ENCODE assay signal across 8 cellular contexts in the genomic region with DNA sequence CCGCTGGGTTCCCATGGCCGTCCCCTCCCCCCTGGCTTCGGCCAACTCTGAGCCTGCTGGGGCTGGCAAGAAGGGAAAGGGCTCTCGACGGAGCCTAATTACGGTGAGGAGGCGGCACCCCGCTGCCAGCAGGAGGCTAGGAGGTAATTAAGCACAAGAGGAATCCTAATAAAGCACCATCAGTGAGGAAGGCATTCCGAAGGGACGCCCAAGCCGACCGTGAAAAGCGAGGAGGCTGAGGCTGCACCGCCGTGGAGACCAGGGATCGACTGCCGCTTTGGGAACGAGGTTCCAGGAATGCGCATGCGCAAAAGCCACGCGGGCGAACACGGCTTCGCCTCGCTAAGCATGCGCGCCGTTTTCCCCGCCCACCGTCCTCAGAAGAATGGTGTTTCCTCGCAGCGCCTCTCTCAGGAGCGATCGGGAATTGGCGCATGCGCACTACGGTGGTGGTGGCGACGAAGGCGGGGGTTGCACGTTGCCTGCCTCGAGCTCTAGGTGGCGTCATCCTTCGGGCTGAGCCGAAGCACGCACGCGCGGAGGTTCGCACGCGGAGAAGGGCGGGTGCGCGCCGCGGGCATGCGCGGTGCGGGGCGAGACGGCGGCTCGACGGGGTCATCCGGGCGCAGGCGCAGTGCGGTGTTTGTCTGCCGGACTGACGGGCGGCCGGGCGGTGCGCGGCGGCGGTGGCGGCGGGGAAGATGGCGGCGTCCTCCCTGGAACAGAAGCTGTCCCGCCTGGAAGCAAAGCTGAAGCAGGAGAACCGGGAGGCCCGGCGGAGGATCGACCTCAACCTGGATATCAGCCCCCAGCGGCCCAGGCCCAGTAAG. TPM values are rescaled to one million over a fixed set of nuclear protein-coding genes. Genes with fewer than 3 reads are reported as not detected.
DNase-seq lines count a peak whose midpoint lies in the region; ATAC-seq and TF ChIP-seq lines count a peak whose summit lies in the region.

A gene (plus strand): TSS at position 634 of the 830 bp plus-strand sequence. CDS start 68 bp downstream, at position 702.

- H3K4me2 ChIP-seq in SK-N-SH, result peak within 1 kb of the TSS; percentile 97

- DNase-seq in GM10266 (ENCODE audit: extremely low spot score), result peak; percentile 100
- peak; percentile 98 for DNase-seq in NCI-H1048 (lab: John Stamatoyannopoulos, UW)
- DNase-seq in SK-N-SH, result peak; percentile 99
- DNase-seq in activated naive CD4-positive, alpha-beta T cell treated with anti-CD3 and anti-CD28 coated beads, Interleukin-2, amount 50 U/mL, for 16 hours, result peak; percentile 100
- DNase-seq in germinal center (ENCODE audit: low spot score), result peak; percentile 99
- DNase-seq in non-pigmented ciliary epithelial cell (ENCODE audit: low read depth), result peak; percentile 89
- peak; percentile 99 for DNase-seq in superior temporal gyrus (ENCODE audit: extremely low spot score)

- H3K9me2 ChIP-seq in SK-N-SH, result no peaks in the 10 kb centered on the region

- H3F3A ChIP-seq in SK-N-SH (replicated peaks; ENCODE audit: insufficient read depth), result no peaks in the 10 kb centered on the region

- TF ChIP-seq CTCF in GM10266 (IDR thresholded peaks at IDR 0.05; ENCODE audit: control insufficient read depth, insufficient read depth, low read depth, missing control alignments) (peak; percentile 93), SK-N-SH (IDR thresholded peaks at IDR 0.05) (peak; percentile 60)

- no peaks in the 10 kb centered on the region for H3K9me3 ChIP-seq in SK-N-SH

- peaks cover 36% of the 10 kb centered on the region for H4K20me1 ChIP-seq in SK-N-SH (ENCODE audit: insufficient read depth)

- peaks cover 43% of the 10 kb centered on the region for H3K79me2 ChIP-seq in SK-N-SH (ENCODE audit: insufficient read depth)

- WGBS in SK-N-SH (ENCODE audit: low lambda C conversion rate), result 1% methylated on average over 17 of the region's 89 CpGs

- peak; percentile 81 for ATAC-seq in HG02588 (IDR thresholded peaks at IDR 0.05; ENCODE audit: unreplicated experiment)

- peaks cover 0 to 3% of the 10 kb centered on the region in 2 experiments for H3K36me3 ChIP-seq in SK-N-SH (replicated peaks in 1 of 2; ENCODE audit: control insufficient read depth in 1 of 2, insufficient read depth in 2 of 2, low read length in 1 of 2)

- POLR2A ChIA-PET in SK-N-SH (lab: Yijun Ruan, JAX), result interaction anchor here (0.7 to 1.6 kb wide), 5 partner anchors 13 to 41 kb away, joined by 3 to 8 read pairs (median 4); a partner anchor contains a TSS

- TF ChIP-seq RAD21 in SK-N-SH (IDR thresholded peaks at IDR 0.05; ENCODE audit: low read length), result peak; percentile 54

- H3K27ac ChIP-seq in SK-N-SH (ENCODE audit: low read depth in 2 of 2, low read length in 1 of 2), result peak within 1 kb of the TSS; percentile 68 to 89; a peak in 3 of 4 replicates

- no peaks in the 10 kb centered on the region for H3K27me3 ChIP-seq in SK-N-SH (ENCODE audit: insufficient read depth)

- peak within 1 kb of the TSS; percentile 80 to 87 for H3K4me3 ChIP-seq in SK-N-SH (ENCODE audit: low read depth in 2 of 2, low read length in 1 of 2)

- peak within 1 kb of the TSS; percentile 93 for H2AFZ ChIP-seq in SK-N-SH (ENCODE audit: low read depth)

- H3K4me1 ChIP-seq in SK-N-SH (ENCODE audit: control insufficient read depth in 1 of 2, insufficient read depth in 2 of 2, low read depth in 1 of 2, low read length in 1 of 2), result peaks cover 0 to 19% of the 10 kb centered on the region in 2 experiments; a peak in 2 of 4 replicates

- CTCF ChIA-PET in SK-N-SH (lab: Yijun Ruan, JAX), result interaction anchor here (0.8 to 2.3 kb wide), 9 partner anchors 9 to 73 kb away, joined by 3 to 26 read pairs (median 4); a partner anchor contains a TSS

- peak within 1 kb of the TSS; percentile 78 for H3K9ac ChIP-seq in SK-N-SH

- TF ChIP-seq EP300 in SK-N-SH (IDR thresholded peaks at IDR 0.05; ENCODE audit: borderline replicate concordance in 1 of 2, low read depth in 1 of 2, low read length in 1 of 2), result no peak

TF ChIP-seq in SK-N-SH, 30 proteins besides CTCF, POLR2A, EP300 and RAD21 (continues in another document):
- TF ChIP-seq, protein P1, sequence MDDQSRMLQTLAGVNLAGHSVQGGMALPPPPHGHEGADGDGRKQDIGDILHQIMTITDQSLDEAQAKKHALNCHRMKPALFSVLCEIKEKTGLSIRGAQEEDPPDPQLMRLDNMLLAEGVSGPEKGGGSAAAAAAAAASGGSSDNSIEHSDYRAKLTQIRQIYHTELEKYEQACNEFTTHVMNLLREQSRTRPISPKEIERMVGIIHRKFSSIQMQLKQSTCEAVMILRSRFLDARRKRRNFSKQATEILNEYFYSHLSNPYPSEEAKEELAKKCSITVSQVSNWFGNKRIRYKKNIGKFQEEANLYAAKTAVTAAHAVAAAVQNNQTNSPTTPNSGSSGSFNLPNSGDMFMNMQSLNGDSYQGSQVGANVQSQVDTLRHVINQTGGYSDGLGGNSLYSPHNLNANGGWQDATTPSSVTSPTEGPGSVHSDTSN (IDR thresholded peaks at IDR 0.05), result peak; percentile 9; the same call in 1 of the 2 replicates
- TF ChIP-seq, protein P2, sequence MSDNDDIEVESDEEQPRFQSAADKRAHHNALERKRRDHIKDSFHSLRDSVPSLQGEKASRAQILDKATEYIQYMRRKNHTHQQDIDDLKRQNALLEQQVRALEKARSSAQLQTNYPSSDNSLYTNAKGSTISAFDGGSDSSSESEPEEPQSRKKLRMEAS (IDR thresholded peaks at IDR 0.05; ENCODE audit: low read depth), result peak; percentile 93
- TF ChIP-seq SMC3 (IDR thresholded peaks at IDR 0.05; ENCODE audit: low read depth, low read length) (peak; percentile 29; the same call in 1 of the 2 replicates), MXI1 (IDR thresholded peaks at IDR 0.05; ENCODE audit: low read depth, low read length) (peak; percentile 74), TCF12 (IDR thresholded peaks at IDR 0.05) (no peak), GABPA (IDR thresholded peaks at IDR 0.05; ENCODE audit: low read depth) (no peak), CHD2 (IDR thresholded peaks at IDR 0.05; ENCODE audit: low read length, partially characterized antibody) (peak; percentile 33), RCOR1 (IDR thresholded peaks at IDR 0.05; ENCODE audit: low read length) (0 out of 2 replicates have a peak, but pooled peaks have one; percentile 7), JUND (IDR thresholded peaks at IDR 0.05) (no peak), FOSL2 (IDR thresholded peaks at IDR 0.05; ENCODE audit: borderline replicate concordance, low read depth) (no peak), SIN3A (IDR thresholded peaks at IDR 0.05; ENCODE audit: borderline replicate concordance, low read depth, low read length) (peak; percentile 24; the same call in 1 of the 2 replicates), RFX5 (IDR thresholded peaks at IDR 0.05; ENCODE audit: low read length) (no peak), EZH2phosphoT487 (IDR thresholded peaks at IDR 0.05; ENCODE audit: borderline replicate concordance, low read depth) (no peak), POLR2AphosphoS5 (IDR thresholded peaks at IDR 0.05; ENCODE audit: low read depth, low read length) (peak; percentile 98), YY1 (IDR thresholded peaks at IDR 0.05; ENCODE audit: low read depth) (peak; percentile 84), GATA2 (CRISPR knock-in tag; IDR thresholded peaks at IDR 0.05) (no peak), FOXJ3 (CRISPR knock-in tag; IDR thresholded peaks at IDR 0.05) (no peak)
- TF ChIP-seq, protein P3, sequence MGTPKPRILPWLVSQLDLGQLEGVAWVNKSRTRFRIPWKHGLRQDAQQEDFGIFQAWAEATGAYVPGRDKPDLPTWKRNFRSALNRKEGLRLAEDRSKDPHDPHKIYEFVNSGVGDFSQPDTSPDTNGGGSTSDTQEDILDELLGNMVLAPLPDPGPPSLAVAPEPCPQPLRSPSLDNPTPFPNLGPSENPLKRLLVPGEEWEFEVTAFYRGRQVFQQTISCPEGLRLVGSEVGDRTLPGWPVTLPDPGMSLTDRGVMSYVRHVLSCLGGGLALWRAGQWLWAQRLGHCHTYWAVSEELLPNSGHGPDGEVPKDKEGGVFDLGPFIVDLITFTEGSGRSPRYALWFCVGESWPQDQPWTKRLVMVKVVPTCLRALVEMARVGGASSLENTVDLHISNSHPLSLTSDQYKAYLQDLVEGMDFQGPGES (IDR thresholded peaks at IDR 0.05; ENCODE audit: low read depth, low read length), result no peak
- TF ChIP-seq, protein P4, sequence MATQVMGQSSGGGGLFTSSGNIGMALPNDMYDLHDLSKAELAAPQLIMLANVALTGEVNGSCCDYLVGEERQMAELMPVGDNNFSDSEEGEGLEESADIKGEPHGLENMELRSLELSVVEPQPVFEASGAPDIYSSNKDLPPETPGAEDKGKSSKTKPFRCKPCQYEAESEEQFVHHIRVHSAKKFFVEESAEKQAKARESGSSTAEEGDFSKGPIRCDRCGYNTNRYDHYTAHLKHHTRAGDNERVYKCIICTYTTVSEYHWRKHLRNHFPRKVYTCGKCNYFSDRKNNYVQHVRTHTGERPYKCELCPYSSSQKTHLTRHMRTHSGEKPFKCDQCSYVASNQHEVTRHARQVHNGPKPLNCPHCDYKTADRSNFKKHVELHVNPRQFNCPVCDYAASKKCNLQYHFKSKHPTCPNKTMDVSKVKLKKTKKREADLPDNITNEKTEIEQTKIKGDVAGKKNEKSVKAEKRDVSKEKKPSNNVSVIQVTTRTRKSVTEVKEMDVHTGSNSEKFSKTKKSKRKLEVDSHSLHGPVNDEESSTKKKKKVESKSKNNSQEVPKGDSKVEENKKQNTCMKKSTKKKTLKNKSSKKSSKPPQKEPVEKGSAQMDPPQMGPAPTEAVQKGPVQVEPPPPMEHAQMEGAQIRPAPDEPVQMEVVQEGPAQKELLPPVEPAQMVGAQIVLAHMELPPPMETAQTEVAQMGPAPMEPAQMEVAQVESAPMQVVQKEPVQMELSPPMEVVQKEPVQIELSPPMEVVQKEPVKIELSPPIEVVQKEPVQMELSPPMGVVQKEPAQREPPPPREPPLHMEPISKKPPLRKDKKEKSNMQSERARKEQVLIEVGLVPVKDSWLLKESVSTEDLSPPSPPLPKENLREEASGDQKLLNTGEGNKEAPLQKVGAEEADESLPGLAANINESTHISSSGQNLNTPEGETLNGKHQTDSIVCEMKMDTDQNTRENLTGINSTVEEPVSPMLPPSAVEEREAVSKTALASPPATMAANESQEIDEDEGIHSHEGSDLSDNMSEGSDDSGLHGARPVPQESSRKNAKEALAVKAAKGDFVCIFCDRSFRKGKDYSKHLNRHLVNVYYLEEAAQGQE (IDR thresholded peaks at IDR 0.05; ENCODE audit: low read depth, low read length), result no peak
- TF ChIP-seq, protein P5, sequence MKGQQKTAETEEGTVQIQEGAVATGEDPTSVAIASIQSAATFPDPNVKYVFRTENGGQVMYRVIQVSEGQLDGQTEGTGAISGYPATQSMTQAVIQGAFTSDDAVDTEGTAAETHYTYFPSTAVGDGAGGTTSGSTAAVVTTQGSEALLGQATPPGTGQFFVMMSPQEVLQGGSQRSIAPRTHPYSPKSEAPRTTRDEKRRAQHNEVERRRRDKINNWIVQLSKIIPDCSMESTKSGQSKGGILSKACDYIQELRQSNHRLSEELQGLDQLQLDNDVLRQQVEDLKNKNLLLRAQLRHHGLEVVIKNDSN (IDR thresholded peaks at IDR 0.05; ENCODE audit: borderline replicate concordance, low read depth), result no peak

RNA-seq across cellular contexts. Expression of the gene that starts here (rescaled TPM):
- 13.0 and 13.6 TPM in 2 replicates for polyA plus RNA-seq in SK-N-SH (2012; rRNA removed)
- polyA plus RNA-seq in SK-N-SH (2012; cell fraction: cytosol; rRNA removed), result 6.2 and 9.7 TPM in 2 replicates
- 49.6 and 65.3 TPM in 2 replicates for polyA plus RNA-seq in SK-N-SH (2012; cell fraction: nucleus; rRNA removed)

Comparison
In these comparisons a context has a peak if more than half of its experiments do, and no peak if none do; other contexts are left out.
1. Peak in every context shown above with its lines: DNase-seq, ATAC-seq, H3K4me3 ChIP-seq and H3K27ac ChIP-seq.